Comparison of ENCODE assay signal across 1 cellular context in genomic region chr13:100564444-100565223, GRCh38.
TF ChIP-seq lines count a peak whose summit lies in the region.

No MANE protein-coding gene starts in this region.

TF ChIP-seq in GM23338, 12 proteins besides CTCF, POLR2A, EP300 and RAD21 (continued from another document):
- TF ChIP-seq REST (IDR thresholded peaks at IDR 0.05; ENCODE audit: unreplicated experiment) (no peak), ZNF331 (CRISPR knock-in tag; IDR thresholded peaks at IDR 0.05; ENCODE audit: low read depth) (no peak)
TF ChIP-seq in GM23338: peak in this region for 0.
